ENCODE assay signal across 8 cellular contexts in genomic region chr7:139035588-139036353, GRCh38. TPM values are rescaled to one million over a fixed set of nuclear protein-coding genes. Genes with fewer than 3 reads are reported as not detected.
DNase-seq lines count a peak whose midpoint lies in the region; ATAC-seq, FAIRE-seq and TF ChIP-seq lines count a peak whose summit lies in the region.

Gene ZC3HAV1L (minus strand): TSS chr7:139036042. CDS start chr7:139036017, 25 bp downstream.

- BruUV-seq in K562 (replicated peaks; lab: Mats Ljungman, UMichigan), result no TSS peak
- no TSS peak for BruUV-seq in OCI-LY7 (replicated peaks; lab: Mats Ljungman, UMichigan)

- no peak within 1 kb of the TSS for H2AFZ ChIP-seq in K562 (ENCODE audit: low read depth, low read length)
- H2AFZ ChIP-seq in OCI-LY7 (ENCODE audit: low read length), result no peak within 1 kb of the TSS

- POLR2A ChIA-PET in K562 (lab: Yijun Ruan, JAX) (interaction anchor here (0.6 to 0.9 kb wide), 2 partner anchors 10 to 17 kb away, joined by 3 read pairs; no protein-coding TSS in a partner anchor), OCI-LY7 (lab: Charles Lee) (no interaction called here)

- intact Hi-C loops in T-helper 1 cell treated with Interleukin-12 subunit alpha and Interleukin-12 subunit beta and Interleukin-4 antibody, amounts not matched to agents 30 ng/mL and 1 ng/mL, for 36 hours (cut with micrococcal nuclease), result loop anchor here (1.0 to 2.0 kb wide), 3 partner anchors 9 to 1011 kb away; no protein-coding TSS in a partner anchor
- intact Hi-C loops in K562 (cut with micrococcal nuclease), result no loop called here
- intact Hi-C loops in OCI-LY7 (cut with micrococcal nuclease; ENCODE audit: unreplicated experiment), result no loop called here

- no peaks in the 10 kb centered on the region for H3K9me1 ChIP-seq in K562 (ENCODE audit: control insufficient read depth, insufficient read depth, low read length)

- H3K27ac ChIP-seq in K562 (ENCODE audit: extremely low read depth, low read depth, low read length) (no peak within 1 kb of the TSS), iPS DF 6.9 (ENCODE audit: low read length) (no peak within 1 kb of the TSS), skeletal muscle tissue (ENCODE audit: low read depth, low read length) (no peak within 1 kb of the TSS), OCI-LY7 (ENCODE audit: low read depth, low read length, poor library complexity, severe bottlenecking) (no peak within 1 kb of the TSS)

- H3K4me1 ChIP-seq in K562 (replicated peaks in 1 of 2; ENCODE audit: control insufficient read depth in 2 of 2, insufficient read depth in 2 of 2, low read length in 2 of 2), result peaks cover 5 to 19% of the 10 kb centered on the region in 2 experiments; a peak in 4 of 5 replicates
- H3K4me1 ChIP-seq in iPS DF 6.9 (ENCODE audit: control insufficient read depth, insufficient read depth, low read length), result no peaks in the 10 kb centered on the region
- peaks cover 0 to 4% (median 2%) of the 10 kb centered on the region in 3 donors for H3K4me1 ChIP-seq in skeletal muscle tissue (ENCODE audit: control insufficient read depth in 3 of 3, insufficient read depth in 3 of 3, low read length in 3 of 3)
- no peaks in the 10 kb centered on the region for H3K4me1 ChIP-seq in OCI-LY7 (ENCODE audit: insufficient read depth, low read length, poor library complexity, severe bottlenecking)

- TF ChIP-seq CTCF in K562 (IDR thresholded peaks at IDR 0.05 in 2 of 3, conservative IDR thresholded peaks at IDR 0.05 in 1 of 3; ENCODE audit: insufficient read depth in 2 of 3, low read depth in 1 of 3, low read length in 3 of 3) (no peak), OCI-LY7 (conservative IDR thresholded peaks at IDR 0.05; ENCODE audit: low read length) (no peak)

- no peak for TF ChIP-seq EP300 in K562 (IDR thresholded peaks at IDR 0.05; ENCODE audit: low read length)

- H3K4me3 ChIP-seq in H7 (ENCODE audit: insufficient read depth, low read depth, low read length) (peak within 1 kb of the TSS; percentile 57), K562 (no peak within 1 kb of the TSS), iPS DF 6.9 (ENCODE audit: low read length) (peak within 1 kb of the TSS; percentile 55), skeletal muscle tissue (ENCODE audit: low read length in 3 of 3) (peak within 1 kb of the TSS; percentile 63 to 81 (median 73)), OCI-LY7 (ENCODE audit: low read depth, low read length, poor library complexity, severe bottlenecking) (no peak within 1 kb of the TSS)

- 85% methylated on average over 73 of the region's 81 CpGs for WGBS in K562 (ENCODE audit: insufficient coverage, low coverage, missing lambda C conversion rate)
- WGBS in iPS DF 6.9 (ENCODE audit: insufficient coverage, insufficient read length), result no CpG with 5 or more reads among the region's 81 CpGs

- H3K27me3 ChIP-seq in H7 (ENCODE audit: control insufficient read depth, insufficient read depth, low read length) (peaks cover 3% of the 10 kb centered on the region; the same call in 1 of the 2 replicates), K562 (ENCODE audit: control insufficient read depth in 2 of 2, insufficient read depth in 2 of 2, low read length in 2 of 2) (peaks cover 0 to 3% of the 10 kb centered on the region in 2 experiments; a peak in 1 of 5 replicates), iPS DF 6.9 (ENCODE audit: control insufficient read depth, insufficient read depth, low read length) (no peaks in the 10 kb centered on the region), skeletal muscle tissue (ENCODE audit: control insufficient read depth in 3 of 3, insufficient read depth in 3 of 3, low read length in 3 of 3) (peaks cover 0 to 7% (median 0%) of the 10 kb centered on the region in 3 donors)

- no peak for ATAC-seq in K562

- no peaks in the 10 kb centered on the region for H3K79me2 ChIP-seq in K562 (ENCODE audit: control insufficient read depth, insufficient read depth, low read length)
- no peaks in the 10 kb centered on the region for H3K79me2 ChIP-seq in OCI-LY7 (ENCODE audit: insufficient read depth, low read depth, low read length)

- no peak for TF ChIP-seq RAD21 in K562 (CRISPR knock-in tag; conservative IDR thresholded peaks at IDR 0.05 in 1 of 2, IDR thresholded peaks at IDR 0.05 in 1 of 2)

- DNase-seq in H7 (peak; percentile 80), LoVo (ENCODE audit: low spot score) (peak; percentile 76), K562 (ENCODE audit: extremely low read depth in 1 of 4, low spot score in 3 of 4) (peak in 1 of 4 experiments; percentile 9), iPS DF 6.9 (ENCODE audit: low read depth, low spot score) (no peak), OCI-LY7 (ENCODE audit: low spot score) (no peak)

- in situ Hi-C loops in K562 (cut with MboI), result no loop called here

- H3K9ac ChIP-seq in K562 (ENCODE audit: insufficient read depth in 1 of 2, low read depth in 2 of 2, low read length in 2 of 2), result no peak within 1 kb of the TSS
- H3K9ac ChIP-seq in skeletal muscle tissue (ENCODE audit: low read depth in 1 of 3, low read length in 3 of 3), result peak within 1 kb of the TSS; percentile 38 to 76 (median 43)

- H4K20me1 ChIP-seq in K562 (replicated peaks; ENCODE audit: control insufficient read depth, insufficient read depth, low read length), result no peaks in the 10 kb centered on the region
- no peaks in the 10 kb centered on the region for H4K20me1 ChIP-seq in OCI-LY7 (ENCODE audit: insufficient read depth, low read length)

- H3K4me2 ChIP-seq in K562 (ENCODE audit: insufficient read depth, low read length) (no peak within 1 kb of the TSS), OCI-LY7 (ENCODE audit: low read length) (no peak within 1 kb of the TSS)

- H3K36me3 ChIP-seq in H7 (replicated peaks; ENCODE audit: control insufficient read depth, insufficient read depth, low read length), result peaks cover 5% of the 10 kb centered on the region
- H3K36me3 ChIP-seq in K562 (ENCODE audit: control insufficient read depth, insufficient read depth, low read length), result no peaks in the 10 kb centered on the region
- H3K36me3 ChIP-seq in iPS DF 6.9 (ENCODE audit: control insufficient read depth, insufficient read depth, low read length), result no peaks in the 10 kb centered on the region
- peaks cover 0 to 2% (median 0%) of the 10 kb centered on the region in 3 donors for H3K36me3 ChIP-seq in skeletal muscle tissue (ENCODE audit: control insufficient read depth in 3 of 3, insufficient read depth in 3 of 3, low read length in 3 of 3)
- no peaks in the 10 kb centered on the region for H3K36me3 ChIP-seq in OCI-LY7 (ENCODE audit: insufficient read depth, low read length)

- CTCF ChIA-PET in K562 (lab: Yijun Ruan, JAX; ENCODE audit: low intra/inter-chr PET ratio) (no interaction called here), OCI-LY7 (lab: Charles Lee; ENCODE audit: unreplicated experiment) (no interaction called here)

- FAIRE-seq in K562 (lab: Jason Lieb, UNC), result no peak

- peak; percentile 57 for TF ChIP-seq POLR2A in GM10847 (IDR thresholded peaks at IDR 0.05; ENCODE audit: extremely low read depth, insufficient read length)
- TF ChIP-seq POLR2A in K562 (conservative IDR thresholded peaks at IDR 0.05), result no peak

- H3K9me3 ChIP-seq in K562 (replicated peaks; ENCODE audit: control insufficient read depth, insufficient read depth, low read depth, low read length) (no peaks in the 10 kb centered on the region), iPS DF 6.9 (ENCODE audit: control insufficient read depth, insufficient read depth, low read length) (no peaks in the 10 kb centered on the region), skeletal muscle tissue (ENCODE audit: control insufficient read depth in 3 of 3, low read length in 3 of 3) (no peaks in the 10 kb centered on the region), OCI-LY7 (ENCODE audit: low read length) (no peaks in the 10 kb centered on the region)

- H3K9me2 ChIP-seq in OCI-LY7 (ENCODE audit: insufficient read depth, low read length), result no peaks in the 10 kb centered on the region

TF ChIP-seq in K562, 482 proteins besides CTCF, POLR2A, EP300 and RAD21 (continues in another document):
- TF ChIP-seq ZBTB26 (CRISPR knock-in tag; IDR thresholded peaks at IDR 0.05), result no peak

RNA-seq across cellular contexts. Expression of gene ZC3HAV1L, which starts in this region (rescaled TPM):
- total RNA-seq in H7 (2014; rRNA removed; shearing (Covaris generic)), result 1.1 and 1.7 TPM in 2 replicates
- 21.2 and 21.4 TPM in 2 replicates for total RNA-seq in T-helper 1 cell treated with Interleukin-12 subunit alpha and Interleukin-12 subunit beta and Interleukin-4 antibody, amounts not matched to agents 30 ng/mL and 1 ng/mL, for 36 hours
- total RNA-seq in K562 (2011; cell fraction: chromatin; rRNA removed; ENCODE audit: low replicate concordance), result not detected in 2 replicates
- total RNA-seq in K562 (2011; cell fraction: nucleolus; rRNA removed), result not detected in 2 replicates
- total RNA-seq in K562 (2011; cell fraction: nucleoplasm; rRNA removed), result not detected in 2 replicates
- total RNA-seq in K562 (2014; rRNA removed) (not detected in 2 replicates), K562 (2014; rRNA removed; fragmentation: Illumina TruSeq; extraction: Trizol) (not detected in 2 replicates), K562 (2015; rRNA removed; fragmentation: Illumina TruSeq; extraction: Trizol) (not detected in 2 replicates), K562 (2021) (not detected in 2 replicates), skeletal muscle tissue (16.7 TPM), OCI-LY7 (2022) (not detected in 2 replicates)
- polyA plus RNA-seq in K562 (2011; rRNA removed) (not detected in 2 replicates), K562 (2014; fragmentation: Illumina TruSeq; extraction: Trizol) (not detected in 2 replicates), K562 (2014; fragmentation: Nextera tagmentation; extraction: Ambion mirVana) (not detected), K562 (2014; rRNA removed) (not detected in 2 replicates)
- not detected in 2 replicates for polyA plus RNA-seq in K562 (2011; cell fraction: cytosol; rRNA removed)
- not detected in 2 replicates for polyA plus RNA-seq in K562 (2011; cell fraction: nucleus; rRNA removed)
- not detected in 2 replicates for polyA plus RNA-seq in K562 (2012)
- not detected in 2 replicates for polyA minus RNA-seq in K562 (2011; rRNA and poly(A)+ RNA removed)
- polyA minus RNA-seq in K562 (2011; cell fraction: cytosol; rRNA and poly(A)+ RNA removed), result not detected in 2 replicates
- not detected in 2 replicates for polyA minus RNA-seq in K562 (2011; cell fraction: nucleus; rRNA and poly(A)+ RNA removed)
- not detected in 2 replicates for total RNA-seq in OCI-LY7 (2014; rRNA removed; shearing (Covaris generic))

Comparison
In these comparisons a context has a peak if more than half of its experiments do, and no peak if none do; other contexts are left out.
1. DNase-seq: peak in H7 (single experiment) and LoVo (single experiment); none in iPS DF 6.9 (single experiment) and OCI-LY7 (single experiment).
2. H3K4me3 ChIP-seq: peak in H7 (single experiment), iPS DF 6.9 (single experiment) and skeletal muscle tissue (3 of 3); none in K562 (single experiment) and OCI-LY7 (single experiment).
3. H3K9ac ChIP-seq: peak in skeletal muscle tissue (3 of 3); none in K562 (0 of 2).